ENCODE assay signal across 1 cellular context in the genomic region with DNA sequence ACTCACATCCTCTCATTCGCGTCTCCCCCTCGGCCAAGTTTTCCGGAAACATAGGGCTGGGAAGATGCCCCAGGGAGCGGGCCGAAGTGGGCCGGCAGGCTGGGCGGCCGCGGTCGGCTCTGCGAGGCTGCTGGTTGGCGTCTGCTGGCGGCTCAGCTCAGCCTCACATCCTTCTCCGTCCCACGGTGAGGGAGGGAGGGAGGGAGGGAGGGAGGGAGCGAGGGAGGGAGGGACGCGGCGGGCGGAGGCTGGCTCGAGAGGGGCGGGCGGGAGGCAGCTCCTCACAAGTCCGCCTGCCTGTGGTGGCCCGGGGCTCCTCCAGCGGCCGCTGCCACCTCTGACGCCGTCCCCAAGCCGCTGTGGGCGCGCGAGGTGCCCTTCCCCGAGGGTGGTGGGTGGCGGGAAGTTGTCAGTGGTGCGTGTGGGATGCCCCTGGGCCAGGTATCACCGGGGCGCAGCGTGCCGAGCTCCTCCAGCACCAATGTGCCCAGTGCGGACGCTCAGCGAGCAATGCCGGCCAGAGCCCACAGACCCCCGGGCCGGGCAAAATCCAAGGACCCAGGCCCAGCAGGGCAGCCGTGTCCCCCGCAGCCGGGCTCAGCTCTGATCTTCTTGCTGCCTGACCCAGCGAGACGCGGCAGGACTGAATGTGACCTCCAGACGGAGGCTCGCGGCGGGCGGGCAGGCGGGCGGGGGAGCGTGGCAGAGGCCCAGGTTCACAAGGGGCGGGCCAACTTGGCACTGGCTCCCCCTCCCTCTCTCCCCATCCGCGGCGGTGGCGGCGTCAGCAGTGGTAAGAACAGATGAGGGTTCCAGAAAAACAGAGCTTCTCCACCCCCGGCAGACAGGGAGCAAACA.
TF ChIP-seq lines count a peak whose summit lies in the region.

No MANE protein-coding gene starts in this region.

TF ChIP-seq in HEK293, 187 proteins besides CTCF, POLR2A, EP300 and RAD21 (continued from another document):
- TF ChIP-seq, protein P1, sequence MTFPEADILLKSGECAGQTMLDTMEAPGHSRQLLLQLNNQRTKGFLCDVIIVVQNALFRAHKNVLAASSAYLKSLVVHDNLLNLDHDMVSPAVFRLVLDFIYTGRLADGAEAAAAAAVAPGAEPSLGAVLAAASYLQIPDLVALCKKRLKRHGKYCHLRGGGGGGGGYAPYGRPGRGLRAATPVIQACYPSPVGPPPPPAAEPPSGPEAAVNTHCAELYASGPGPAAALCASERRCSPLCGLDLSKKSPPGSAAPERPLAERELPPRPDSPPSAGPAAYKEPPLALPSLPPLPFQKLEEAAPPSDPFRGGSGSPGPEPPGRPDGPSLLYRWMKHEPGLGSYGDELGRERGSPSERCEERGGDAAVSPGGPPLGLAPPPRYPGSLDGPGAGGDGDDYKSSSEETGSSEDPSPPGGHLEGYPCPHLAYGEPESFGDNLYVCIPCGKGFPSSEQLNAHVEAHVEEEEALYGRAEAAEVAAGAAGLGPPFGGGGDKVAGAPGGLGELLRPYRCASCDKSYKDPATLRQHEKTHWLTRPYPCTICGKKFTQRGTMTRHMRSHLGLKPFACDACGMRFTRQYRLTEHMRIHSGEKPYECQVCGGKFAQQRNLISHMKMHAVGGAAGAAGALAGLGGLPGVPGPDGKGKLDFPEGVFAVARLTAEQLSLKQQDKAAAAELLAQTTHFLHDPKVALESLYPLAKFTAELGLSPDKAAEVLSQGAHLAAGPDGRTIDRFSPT (tag by site-specific recombination; IDR thresholded peaks at IDR 0.05): peak; percentile 26; the same call in 1 of the 2 replicates
- TF ChIP-seq ZEB2 (tag by site-specific recombination; IDR thresholded peaks at IDR 0.05) (no peak), ZBTB17 (tag by site-specific recombination; IDR thresholded peaks at IDR 0.05) (no peak)
